Comparison of ENCODE assay signal across 10 cellular contexts in genomic region chr2:88606371-88607030, GRCh38. TPM values are rescaled to one million over a fixed set of nuclear protein-coding genes. Genes with fewer than 3 reads are reported as not detected.
DNase-seq lines count a peak whose midpoint lies in the region; ATAC-seq, FAIRE-seq and TF ChIP-seq lines count a peak whose summit lies in the region.
"Had no signal": no experiment of that assay in that cellular context is flagged by ENCODE, and none has a peak within 500 bp of the region (broad histone marks: within the 10 kb centered on the region; RNA-seq: fewer than 3 reads in every experiment).

No MANE protein-coding gene starts in this region.

- H3K4me3 Mint-ChIP-seq in T-helper 17 cell (no peak overlapping the region), progenitor cell of endocrine pancreas (ENCODE audit: low read depth) (no peak overlapping the region)

- H3K4me1 Mint-ChIP-seq in T-helper 17 cell (peaks cover 20% of the 10 kb centered on the region), progenitor cell of endocrine pancreas (ENCODE audit: low read depth) (peaks cover 4% of the 10 kb centered on the region)

- no peaks in the 10 kb centered on the region for H3K9me3 Mint-ChIP-seq in progenitor cell of endocrine pancreas (ENCODE audit: low read depth)

- H3K27ac Mint-ChIP-seq in T-helper 17 cell (peak overlapping the region; percentile 29), progenitor cell of endocrine pancreas (no peak overlapping the region)

- peak; percentile 76 for ATAC-seq in GM18858 (IDR thresholded peaks at IDR 0.05; ENCODE audit: unreplicated experiment)
- peak; percentile 85 for ATAC-seq in GM21515 (IDR thresholded peaks at IDR 0.05; ENCODE audit: unreplicated experiment)
- ATAC-seq in HG03097 (IDR thresholded peaks at IDR 0.05; ENCODE audit: low FRiP score, unreplicated experiment): peak; percentile 82
- peak; percentile 54 for ATAC-seq in T-helper 17 cell

- TF ChIP-seq CTCF in D721Med (IDR thresholded peaks at IDR 0.05; ENCODE audit: insufficient read depth, missing control alignments) (no peak), progenitor cell of endocrine pancreas (IDR thresholded peaks at IDR 0.05; ENCODE audit: unreplicated experiment) (no peak)

- no peak for DNase-seq in T-helper 17 cell
- DNase-seq in DMS114 treated with DMSO at 0.1 percent for 48 hours (lab: John Stamatoyannopoulos, UW; ENCODE audit: unreplicated experiment): no peak
- DNase-seq in D721Med (ENCODE audit: insufficient read length, low spot score): no peak
- no peak for DNase-seq in AG08396 (ENCODE audit: low spot score)
- no peak for DNase-seq in progenitor cell of endocrine pancreas (ENCODE audit: low spot score, unreplicated experiment)
- DNase-seq: DMS53 had no signal

- H3K36me3 Mint-ChIP-seq in T-helper 17 cell (ENCODE audit: low read depth) (peaks cover 2% of the 10 kb centered on the region), progenitor cell of endocrine pancreas (ENCODE audit: insufficient read depth) (no peaks in the 10 kb centered on the region)

- H3K9me3 ChIP-seq in T-helper 17 cell (ENCODE audit: control insufficient read depth, low read length, poor library complexity, severe bottlenecking): no peaks in the 10 kb centered on the region

- H3K27me3 Mint-ChIP-seq in T-helper 17 cell (no peaks in the 10 kb centered on the region), progenitor cell of endocrine pancreas (no peaks in the 10 kb centered on the region)

- no peak for FAIRE-seq in D721Med (lab: Jason Lieb, UNC)
- FAIRE-seq: astrocyte had no signal

RNA-seq across cellular contexts. Expression of gene EIF2AK3, which starts 20.8 kb away (rescaled TPM):
- total RNA-seq in T-helper 17 cell (10 to 100 TPM; 34.9 to 38.3 TPM), progenitor cell of endocrine pancreas (20.5 and 28.1 TPM in 2 replicates)
